In the genomic region with DNA sequence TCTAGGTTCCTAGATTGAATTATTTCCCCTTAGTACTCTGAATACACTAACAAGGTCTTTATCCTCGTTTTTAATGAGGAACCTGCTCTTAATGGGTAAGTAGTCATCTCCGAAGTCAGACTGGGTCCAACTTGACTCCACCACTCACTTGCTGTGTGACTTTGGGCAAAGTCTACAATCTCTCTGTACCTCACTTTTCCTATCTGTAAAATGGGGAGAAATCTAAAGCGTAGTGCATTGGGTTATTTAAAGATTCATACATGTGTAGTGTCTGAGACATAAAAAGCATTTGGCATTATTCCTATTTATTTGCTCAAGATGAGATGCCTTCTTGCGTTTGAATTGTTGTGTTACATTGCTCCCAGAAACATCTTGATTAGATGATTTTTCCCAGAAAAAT, we compare ENCODE assay signal across 8 cellular contexts. TPM values are rescaled to one million over a fixed set of nuclear protein-coding genes. Genes with fewer than 3 reads are reported as not detected.
DNase-seq lines count a peak whose midpoint lies in the region; ATAC-seq, FAIRE-seq and TF ChIP-seq lines count a peak whose summit lies in the region.

No MANE protein-coding gene starts in this region.

- H3K4me3 ChIP-seq in AG04450 (ENCODE audit: low read depth, low read length) (peak overlapping the region; percentile 78), Karpas-422 (ENCODE audit: low read length) (peak overlapping the region; percentile 73), dorsolateral prefrontal cortex (peak overlapping the region in 58 of 59 donors; percentile 58 to 95 (median 81)), mucosa of descending colon (no peak overlapping the region)

- no peak for ATAC-seq in GM21576 (IDR thresholded peaks at IDR 0.05; ENCODE audit: unreplicated experiment)
- no peak for ATAC-seq in HG03280 (IDR thresholded peaks at IDR 0.05; ENCODE audit: unreplicated experiment)
- ATAC-seq in mucosa of descending colon: no peak

- no peak for TF ChIP-seq POLR2A in GM12892 (IDR thresholded peaks at IDR 0.05; ENCODE audit: low read depth, low read length)

- H3K9me2 ChIP-seq in Karpas-422 (replicated peaks; ENCODE audit: insufficient read depth, low read length): no peaks in the 10 kb centered on the region

- H3K4me3 Mint-ChIP-seq in nephron progenitor cell: peak overlapping the region; percentile 94

- no peaks in the 10 kb centered on the region for H3K36me3 ChIP-seq in Karpas-422 (ENCODE audit: insufficient read depth, low read length)
- H3K36me3 ChIP-seq in mucosa of descending colon (ENCODE audit: low read depth): no peaks in the 10 kb centered on the region

- peaks cover 63% of the 10 kb centered on the region for H3K4me1 ChIP-seq in Karpas-422 (ENCODE audit: low read length)
- H3K4me1 ChIP-seq in mucosa of descending colon (ENCODE audit: low read depth): peaks cover 7% of the 10 kb centered on the region

- no peaks in the 10 kb centered on the region for H3K36me3 Mint-ChIP-seq in nephron progenitor cell (ENCODE audit: low read depth)

- no peak for DNase-seq in AG04450 (ENCODE audit: low read depth, low spot score)
- DNase-seq in Karpas-422: no peak
- no peak for DNase-seq in dorsolateral prefrontal cortex
- no peak for DNase-seq in nephron progenitor cell
- DNase-seq in GM12892 (ENCODE audit: insufficient read length): no peak
- DNase-seq in mucosa of descending colon: no peak

- H3K27me3 ChIP-seq in AG04450 (ENCODE audit: control insufficient read depth, insufficient read depth, low read length): no peaks in the 10 kb centered on the region
- no peaks in the 10 kb centered on the region for H3K27me3 ChIP-seq in Karpas-422 (ENCODE audit: low read length)
- H3K27me3 ChIP-seq in dorsolateral prefrontal cortex: no peaks in the 10 kb centered on the region

- H3K9me3 ChIP-seq in AG04450 (ENCODE audit: control insufficient read depth, insufficient read depth, low read length): no peaks in the 10 kb centered on the region
- no peaks in the 10 kb centered on the region for H3K9me3 ChIP-seq in Karpas-422 (ENCODE audit: low read length)
- no peaks in the 10 kb centered on the region for H3K9me3 ChIP-seq in mucosa of descending colon

- no peak for TF ChIP-seq CTCF in AG04450 (IDR thresholded peaks at IDR 0.05; ENCODE audit: low read depth, low read length)
- no peak for TF ChIP-seq CTCF in dorsolateral prefrontal cortex (IDR thresholded peaks at IDR 0.05 in 54 of 56, conservative IDR thresholded peaks at IDR 0.05 in 2 of 56; ENCODE audit: low read depth in 1 of 56, partially characterized antibody in 56 of 56)
- TF ChIP-seq CTCF in nephron progenitor cell (IDR thresholded peaks at IDR 0.05): no peak
- TF ChIP-seq CTCF in mucosa of descending colon (IDR thresholded peaks at IDR 0.05): no peak

- peaks cover 21% of the 10 kb centered on the region for H3K4me1 Mint-ChIP-seq in nephron progenitor cell

- POLR2A ChIA-PET in AG04450 (lab: Yijun Ruan, JAX): interaction anchor here (1.6 kb wide), 1 partner anchor 50 kb away, joined by 16 read pairs; no protein-coding TSS in a partner anchor

- intact Hi-C loops in dorsolateral prefrontal cortex (cut with DNase I) (no loop called here), mucosa of descending colon (cut with DNase I, micrococcal nuclease) (loop anchor here (10.0 kb wide), 1 partner anchor 174 kb away; no protein-coding TSS in a partner anchor)

- H3K27me3 Mint-ChIP-seq in nephron progenitor cell (ENCODE audit: low read depth, poor library complexity): peaks cover 5% of the 10 kb centered on the region

- H3K9me3 Mint-ChIP-seq in nephron progenitor cell: no peaks in the 10 kb centered on the region

- peak overlapping the region; percentile 81 for H3K9ac ChIP-seq in Karpas-422 (ENCODE audit: low read length)

- peaks cover 10% of the 10 kb centered on the region for H3K79me2 ChIP-seq in Karpas-422 (ENCODE audit: low read length)

- no peaks in the 10 kb centered on the region for H4K20me1 ChIP-seq in Karpas-422 (ENCODE audit: insufficient read depth, low read depth, low read length)

- peak overlapping the region; percentile 4; the same call in 1 of the 2 replicates for H2AFZ ChIP-seq in Karpas-422 (ENCODE audit: low read length)

- no peak overlapping the region for H3K27ac ChIP-seq in AG04450 (ENCODE audit: low read depth, low read length)
- peak overlapping the region; percentile 87 for H3K27ac ChIP-seq in Karpas-422 (ENCODE audit: low read length)
- H3K27ac ChIP-seq in dorsolateral prefrontal cortex: peak overlapping the region in 57 of 59 donors; percentile 2 to 100 (median 97)

- peak overlapping the region; percentile 80 for H3K4me2 ChIP-seq in Karpas-422 (ENCODE audit: low read depth, low read length, poor library complexity, severe bottlenecking)

- FAIRE-seq in GM12892 (lab: Jason Lieb, UNC): no peak

- CTCF ChIA-PET in AG04450 (lab: Charles Lee): interaction anchor here (1.0 to 4.4 kb wide), 11 partner anchors 8 to 288 kb away, joined by 3 to 103 read pairs (median 13); a partner anchor contains a TSS

- no peak overlapping the region for H3K27ac Mint-ChIP-seq in nephron progenitor cell

RNA-seq across cellular contexts. Expression of a gene that starts 51.5 kb away (rescaled TPM):
- 22.9 and 24.5 TPM in 2 replicates for polyA plus RNA-seq in AG04450 (2011; rRNA removed)
- polyA minus RNA-seq in AG04450 (2011; rRNA and poly(A)+ RNA removed): 50.0 and 52.5 TPM in 2 replicates
- total RNA-seq in Karpas-422 (2014; rRNA removed; shearing (Covaris generic); ENCODE audit: low replicate concordance): 27.4 and 29.4 TPM in 2 replicates
- total RNA-seq in dorsolateral prefrontal cortex (10 to 100 TPM; 28.5 to 73.1 (median 53.1) TPM), mucosa of descending colon (10 to 100 TPM; 24.2 to 31.0 (median 29.5) TPM)
- polyA plus RNA-seq in GM12892 (2012; ENCODE audit: missing spikeins): 15.8 TPM

Comparison
In these comparisons a context has a peak if more than half of its experiments do, and no peak if none do; other contexts are left out.
1. intact Hi-C loops: an anchor here in mucosa of descending colon (10.0 kb wide); none called in dorsolateral prefrontal cortex.